17 cellular contexts compared by ENCODE assay signal in genomic region chr6:21201673-21202430, GRCh38.
A peak's percentile ranks its signal among the peaks of the same experiment; 100 is the strongest.
DNase-seq lines count a peak whose midpoint lies in the region; ATAC-seq and TF ChIP-seq lines count a peak whose summit lies in the region.
"Had no signal": no experiment of that assay in that cellular context is flagged by ENCODE, and none has a peak within 500 bp of the region (broad histone marks: within the 10 kb centered on the region; RNA-seq: fewer than 3 reads in every experiment).

No MANE protein-coding gene starts in this region.

- H3K4me1 Mint-ChIP-seq in glutamatergic neuron (ENCODE audit: low read depth, unreplicated experiment), result peaks cover 48% of the 10 kb centered on the region
- peaks cover 3% of the 10 kb centered on the region for H3K4me1 Mint-ChIP-seq in T-helper 2 cell treated with Interferon-gamma antibody and Interleukin-4, amounts not matched to agents 5 μg/mL and 100 μg/mL, for 36 hours (ENCODE audit: low read depth)
- peaks cover 6% of the 10 kb centered on the region for H3K4me1 Mint-ChIP-seq in activated CD4-positive, alpha-beta T cell treated with anti-CD3 and anti-CD28 coated beads, Interleukin-2, amount 10 ng/mL, durations not matched to agents 24 days and 14 days
- H3K4me1 Mint-ChIP-seq: activated naive CD4-positive, alpha-beta T cell treated with anti-CD3 and anti-CD28 coated beads, Interleukin-2, amount 50 U/mL, for 24 hours had no signal

- peaks cover 2% of the 10 kb centered on the region for H3K27me3 Mint-ChIP-seq in glutamatergic neuron (ENCODE audit: unreplicated experiment)
- no peaks in the 10 kb centered on the region for H3K27me3 Mint-ChIP-seq in T-helper 2 cell treated with Interferon-gamma antibody and Interleukin-4, amounts not matched to agents 5 μg/mL and 100 μg/mL, for 36 hours (ENCODE audit: low read depth)
- no peaks in the 10 kb centered on the region for H3K27me3 Mint-ChIP-seq in activated CD4-positive, alpha-beta T cell treated with anti-CD3 and anti-CD28 coated beads, Interleukin-2, amount 10 ng/mL, durations not matched to agents 24 days and 14 days
- H3K27me3 Mint-ChIP-seq: activated CD8-positive, alpha-beta memory T cell treated with anti-CD3 and anti-CD28 coated beads, Interleukin-2, amount 10 ng/mL, durations not matched to agents 7 days and 5 days; activated naive CD4-positive, alpha-beta T cell treated with anti-CD3 and anti-CD28 coated beads, Interleukin-2, amount 50 U/mL, for 24 hours; naive thymus-derived CD8-positive, alpha-beta T cell had no signal

- H3K4me3 Mint-ChIP-seq in glutamatergic neuron (ENCODE audit: unreplicated experiment), result peak overlapping the region; percentile 9
- no peak overlapping the region for H3K4me3 Mint-ChIP-seq in T-helper 2 cell treated with Interferon-gamma antibody and Interleukin-4, amounts not matched to agents 5 μg/mL and 100 μg/mL, for 36 hours
- H3K4me3 Mint-ChIP-seq in activated CD4-positive, alpha-beta T cell treated with anti-CD3 and anti-CD28 coated beads, Interleukin-2, amount 10 ng/mL, durations not matched to agents 24 days and 14 days, result no peak overlapping the region
- H3K4me3 Mint-ChIP-seq: activated CD8-positive, alpha-beta memory T cell treated with anti-CD3 and anti-CD28 coated beads, Interleukin-2, amount 10 ng/mL, durations not matched to agents 7 days and 5 days; activated naive CD4-positive, alpha-beta T cell treated with anti-CD3 and anti-CD28 coated beads, Interleukin-2, amount 50 U/mL, for 24 hours; HFFc6; naive thymus-derived CD8-positive, alpha-beta T cell had no signal

- H3K36me3 Mint-ChIP-seq in glutamatergic neuron (ENCODE audit: unreplicated experiment), result peaks cover 4% of the 10 kb centered on the region
- peaks cover 18% of the 10 kb centered on the region for H3K36me3 Mint-ChIP-seq in T-helper 2 cell treated with Interferon-gamma antibody and Interleukin-4, amounts not matched to agents 5 μg/mL and 100 μg/mL, for 36 hours (ENCODE audit: low read depth)
- peaks cover 15% of the 10 kb centered on the region for H3K36me3 Mint-ChIP-seq in activated CD4-positive, alpha-beta T cell treated with anti-CD3 and anti-CD28 coated beads, Interleukin-2, amount 10 ng/mL, durations not matched to agents 24 days and 14 days (ENCODE audit: low read depth)

- no peak for ATAC-seq in GM18519 (IDR thresholded peaks at IDR 0.05; ENCODE audit: low FRiP score, unreplicated experiment)
- ATAC-seq: activated CD8-positive, alpha-beta memory T cell treated with anti-CD3 and anti-CD28 coated beads, Interleukin-2, amount 10 ng/mL, durations not matched to agents 7 days and 5 days; left lung; naive thymus-derived CD8-positive, alpha-beta T cell; Right ventricle myocardium inferior; sciatic nerve; stimulated activated naive CD8-positive, alpha-beta T cell treated with anti-CD3 and anti-CD28 coated beads, Interleukin-15, Interleukin-2, amounts not matched to agents 100 U/mL and 50 U/mL, for 24 hours had no signal

- peak overlapping the region; percentile 80 for H3K27ac Mint-ChIP-seq in glutamatergic neuron (ENCODE audit: unreplicated experiment)
- H3K27ac Mint-ChIP-seq in T-helper 2 cell treated with Interferon-gamma antibody and Interleukin-4, amounts not matched to agents 5 μg/mL and 100 μg/mL, for 36 hours, result no peak overlapping the region
- no peak overlapping the region for H3K27ac Mint-ChIP-seq in activated CD4-positive, alpha-beta T cell treated with anti-CD3 and anti-CD28 coated beads, Interleukin-2, amount 10 ng/mL, durations not matched to agents 24 days and 14 days
- H3K27ac Mint-ChIP-seq: activated CD8-positive, alpha-beta memory T cell treated with anti-CD3 and anti-CD28 coated beads, Interleukin-2, amount 10 ng/mL, durations not matched to agents 7 days and 5 days; activated naive CD4-positive, alpha-beta T cell treated with anti-CD3 and anti-CD28 coated beads, Interleukin-2, amount 50 U/mL, for 24 hours; HFFc6; naive thymus-derived CD8-positive, alpha-beta T cell had no signal

- peak; percentile 96 for DNase-seq in DMS53 treated with DMSO at 0.1 percent for 48 hours (lab: John Stamatoyannopoulos, UW; ENCODE audit: unreplicated experiment)
- DNase-seq in NCI-H146 treated with DMSO at 0.1 percent for 48 hours (lab: John Stamatoyannopoulos, UW; ENCODE audit: unreplicated experiment), result peak; percentile 94
- DNase-seq in NCI-H510A treated with DMSO at 0.1 percent for 48 hours (lab: John Stamatoyannopoulos, UW), result peak; percentile 97
- no peak for DNase-seq in glutamatergic neuron
- no peak for DNase-seq in GM03348 (ENCODE audit: low spot score)
- DNase-seq in T-helper 2 cell treated with Interferon-gamma antibody and Interleukin-4, amounts not matched to agents 5 μg/mL and 100 μg/mL, for 36 hours (ENCODE audit: low spot score), result no peak
- DNase-seq in activated CD4-positive, alpha-beta T cell treated with anti-CD3 and anti-CD28 coated beads, Interleukin-2, amount 10 ng/mL, durations not matched to agents 24 days and 14 days, result no peak
- DNase-seq: activated CD8-positive, alpha-beta memory T cell treated with anti-CD3 and anti-CD28 coated beads, Interleukin-2, amount 10 ng/mL, durations not matched to agents 7 days and 5 days; EL; HFFc6; left lung; naive thymus-derived CD8-positive, alpha-beta T cell; stimulated activated naive CD8-positive, alpha-beta T cell treated with anti-CD3 and anti-CD28 coated beads, Interleukin-15, Interleukin-2, amounts not matched to agents 100 U/mL and 50 U/mL, for 24 hours had no signal

- H3K9me3 Mint-ChIP-seq in glutamatergic neuron (ENCODE audit: unreplicated experiment), result peaks cover 4% of the 10 kb centered on the region
- H3K9me3 Mint-ChIP-seq in T-helper 2 cell treated with Interferon-gamma antibody and Interleukin-4, amounts not matched to agents 5 μg/mL and 100 μg/mL, for 36 hours, result no peaks in the 10 kb centered on the region
- H3K9me3 Mint-ChIP-seq in activated CD4-positive, alpha-beta T cell treated with anti-CD3 and anti-CD28 coated beads, Interleukin-2, amount 10 ng/mL, durations not matched to agents 24 days and 14 days, result no peaks in the 10 kb centered on the region
- H3K9me3 Mint-ChIP-seq: activated naive CD4-positive, alpha-beta T cell treated with anti-CD3 and anti-CD28 coated beads, Interleukin-2, amount 50 U/mL, for 24 hours; HFFc6 had no signal

- intact Hi-C loops in activated CD4-positive, alpha-beta T cell treated with anti-CD3 and anti-CD28 coated beads, Interleukin-2, amount 10 ng/mL, durations not matched to agents 24 days and 14 days (cut with micrococcal nuclease), result no loop called here

- no peak for TF ChIP-seq CTCF in glutamatergic neuron (IDR thresholded peaks at IDR 0.05; ENCODE audit: partially characterized antibody, unreplicated experiment)

Comparison
In these comparisons a context has a peak if more than half of its experiments do, and no peak if none do; other contexts are left out.
1. DNase-seq: peak in DMS53 treated with DMSO at 0.1 percent for 48 hours (single experiment), NCI-H146 treated with DMSO at 0.1 percent for 48 hours (single experiment) and NCI-H510A treated with DMSO at 0.1 percent for 48 hours (single experiment); none in glutamatergic neuron (single experiment), GM03348 (single experiment), T-helper 2 cell treated with Interferon-gamma antibody and Interleukin-4, amounts not matched to agents 5 μg/mL and 100 μg/mL, for 36 hours (single experiment) and activated CD4-positive, alpha-beta T cell treated with anti-CD3 and anti-CD28 coated beads, Interleukin-2, amount 10 ng/mL, durations not matched to agents 24 days and 14 days (single experiment).